ENCODE assay signal across 7 cellular contexts in the genomic region with DNA sequence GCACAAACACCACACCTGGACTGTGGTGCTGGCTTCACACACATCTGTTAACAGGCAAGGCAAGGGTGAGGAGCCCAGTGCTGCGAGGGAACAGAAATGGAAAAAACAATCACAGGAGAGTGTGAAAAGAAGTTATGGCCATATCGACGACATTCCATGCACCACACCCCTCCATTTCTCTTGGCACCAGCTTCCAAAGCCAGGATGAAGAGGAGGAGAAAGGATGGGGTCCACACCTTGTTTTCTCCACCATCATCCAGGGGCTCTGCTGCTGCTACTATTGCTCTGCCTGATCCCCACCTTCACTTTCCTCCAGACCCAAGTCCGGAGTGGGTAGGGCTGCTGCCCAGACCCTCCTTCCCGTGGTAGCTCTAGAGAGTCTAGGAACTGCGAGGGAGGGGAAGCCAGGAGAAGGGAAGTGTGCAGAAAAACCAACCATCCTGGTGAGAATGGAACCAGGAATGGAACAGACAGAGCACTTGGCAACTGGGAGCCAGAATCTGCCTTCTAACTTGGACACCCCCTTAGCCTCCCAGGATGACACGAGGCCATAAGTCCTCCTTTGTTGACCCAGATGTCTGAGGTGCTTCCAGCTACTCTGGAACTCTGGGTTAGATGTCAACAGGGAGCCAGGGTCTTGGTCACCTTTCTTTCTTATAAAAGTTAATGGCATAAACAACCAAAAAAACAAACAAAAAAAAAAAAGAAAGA. TPM values are rescaled to one million over a fixed set of nuclear protein-coding genes. Genes with fewer than 3 reads are reported as not detected.
A peak's percentile ranks its signal among the peaks of the same experiment; 100 is the strongest.
DNase-seq lines count a peak whose midpoint lies in the region; ATAC-seq and TF ChIP-seq lines count a peak whose summit lies in the region.
"Had no signal": no experiment of that assay in that cellular context is flagged by ENCODE, and none has a peak within 500 bp of the region (broad histone marks: within the 10 kb centered on the region; RNA-seq: fewer than 3 reads in every experiment).

No MANE protein-coding gene starts in this region.

- no peak for ATAC-seq in activated naive CD8-positive, alpha-beta T cell treated with anti-CD3 and anti-CD28 coated beads, Interleukin-2, amount 10 ng/mL, durations not matched to agents 7 days and 5 days (ENCODE audit: low read depth)
- ATAC-seq in HG03025 (IDR thresholded peaks at IDR 0.05; ENCODE audit: low FRiP score, unreplicated experiment) (no peak), HG02973 (IDR thresholded peaks at IDR 0.05; ENCODE audit: unreplicated experiment) (no peak)

- H3K27me3 Mint-ChIP-seq in IgD-negative memory B cell, result peaks cover 3% of the 10 kb centered on the region
- peaks cover 23% of the 10 kb centered on the region for H3K27me3 Mint-ChIP-seq in activated naive CD8-positive, alpha-beta T cell treated with anti-CD3 and anti-CD28 coated beads, Interleukin-2, amount 10 ng/mL, durations not matched to agents 7 days and 5 days
- no peaks in the 10 kb centered on the region for H3K27me3 Mint-ChIP-seq in neural crest cell (ENCODE audit: low read depth)

- H3K27ac Mint-ChIP-seq in IgD-negative memory B cell (peak overlapping the region in 2 of 3 donors; percentile 87 to 94), neural crest cell (ENCODE audit: unreplicated experiment) (no peak overlapping the region)
- H3K27ac Mint-ChIP-seq in activated naive CD8-positive, alpha-beta T cell treated with anti-CD3 and anti-CD28 coated beads, Interleukin-2, amount 10 ng/mL, durations not matched to agents 7 days and 5 days, result peak overlapping the region; percentile 99

- TF ChIP-seq CTCF in neural crest cell (conservative IDR thresholded peaks at IDR 0.05), result no peak

- H3K4me3 Mint-ChIP-seq in IgD-negative memory B cell, result peak overlapping the region; percentile 78 to 98 (median 93)
- peak overlapping the region; percentile 95 for H3K4me3 Mint-ChIP-seq in activated naive CD8-positive, alpha-beta T cell treated with anti-CD3 and anti-CD28 coated beads, Interleukin-2, amount 10 ng/mL, durations not matched to agents 7 days and 5 days
- H3K4me3 Mint-ChIP-seq in neural crest cell, result peak overlapping the region; percentile 96

- no peak for DNase-seq in activated naive CD8-positive, alpha-beta T cell treated with anti-CD3 and anti-CD28 coated beads, Interleukin-2, amount 10 ng/mL, durations not matched to agents 7 days and 5 days
- no peak for DNase-seq in neural crest cell (ENCODE audit: low read depth, low spot score)
- DNase-seq: foreskin melanocyte had no signal

- no peaks in the 10 kb centered on the region for H3K36me3 Mint-ChIP-seq in IgD-negative memory B cell
- peaks cover 6% of the 10 kb centered on the region for H3K36me3 Mint-ChIP-seq in activated naive CD8-positive, alpha-beta T cell treated with anti-CD3 and anti-CD28 coated beads, Interleukin-2, amount 10 ng/mL, durations not matched to agents 7 days and 5 days
- H3K36me3 Mint-ChIP-seq in neural crest cell (ENCODE audit: low read depth), result peaks cover 16% of the 10 kb centered on the region

- H3K4me1 Mint-ChIP-seq in IgD-negative memory B cell (peaks cover 11 to 13% (median 11%) of the 10 kb centered on the region in 3 donors), neural crest cell (peaks cover 37% of the 10 kb centered on the region)
- peaks cover 19% of the 10 kb centered on the region for H3K4me1 Mint-ChIP-seq in activated naive CD8-positive, alpha-beta T cell treated with anti-CD3 and anti-CD28 coated beads, Interleukin-2, amount 10 ng/mL, durations not matched to agents 7 days and 5 days

- H3K9me3 Mint-ChIP-seq in IgD-negative memory B cell (no peaks in the 10 kb centered on the region), neural crest cell (no peaks in the 10 kb centered on the region)
- no peaks in the 10 kb centered on the region for H3K9me3 Mint-ChIP-seq in activated naive CD8-positive, alpha-beta T cell treated with anti-CD3 and anti-CD28 coated beads, Interleukin-2, amount 10 ng/mL, durations not matched to agents 7 days and 5 days

- POLR2A ChIA-PET in activated naive CD8-positive, alpha-beta T cell treated with anti-CD3 and anti-CD28 coated beads, Interleukin-2, amount 10 ng/mL, durations not matched to agents 7 days and 5 days (lab: Charles Lee), result interaction anchor here (0.6 to 3.3 kb wide), 7 partner anchors 8 to 137 kb away, joined by 3 to 50 read pairs (median 9); a partner anchor contains a TSS

RNA-seq across cellular contexts. Expression of a gene that starts 1.2 kb away (rescaled TPM):
- 2.7 TPM for polyA plus RNA-seq in IgD-negative memory B cell
- total RNA-seq in activated naive CD8-positive, alpha-beta T cell treated with anti-CD3 and anti-CD28 coated beads, Interleukin-2, amount 10 ng/mL, durations not matched to agents 7 days and 5 days, result 10 to 100 TPM; 12.0 to 12.1 TPM
- total RNA-seq in neural crest cell, result 11.7 and 12.5 TPM in 2 replicates

RNA-seq across cellular contexts. Expression of a gene that starts 4.8 kb away (rescaled TPM):
- polyA plus RNA-seq in IgD-negative memory B cell, result 6.7 TPM
- total RNA-seq in activated naive CD8-positive, alpha-beta T cell treated with anti-CD3 and anti-CD28 coated beads, Interleukin-2, amount 10 ng/mL, durations not matched to agents 7 days and 5 days, result 1 to 10 TPM; 7.3 to 8.2 TPM
- 83.5 and 87.4 TPM in 2 replicates for total RNA-seq in neural crest cell

RNA-seq across cellular contexts. Expression of a gene that starts 6.9 kb away (rescaled TPM):
- 6,180 TPM for polyA plus RNA-seq in IgD-negative memory B cell
- 1,000 to 10,000 TPM; 2,286 to 2,290 TPM for total RNA-seq in activated naive CD8-positive, alpha-beta T cell treated with anti-CD3 and anti-CD28 coated beads, Interleukin-2, amount 10 ng/mL, durations not matched to agents 7 days and 5 days
- total RNA-seq in neural crest cell, result 1,750 and 1,862 TPM in 2 replicates

RNA-seq across cellular contexts. Expression of a gene that starts 13.2 kb away (rescaled TPM):
- 0.49 TPM for polyA plus RNA-seq in IgD-negative memory B cell
- 1 to 10 TPM; 1.6 to 2.2 TPM for total RNA-seq in activated naive CD8-positive, alpha-beta T cell treated with anti-CD3 and anti-CD28 coated beads, Interleukin-2, amount 10 ng/mL, durations not matched to agents 7 days and 5 days
- total RNA-seq in neural crest cell, result 6.1 and 6.3 TPM in 2 replicates
- polyA plus RNA-seq: neural cell had no signal

RNA-seq across cellular contexts. Expression of a gene that starts 15.7 kb away (rescaled TPM):
- 18.6 TPM for polyA plus RNA-seq in IgD-negative memory B cell
- total RNA-seq in activated naive CD8-positive, alpha-beta T cell treated with anti-CD3 and anti-CD28 coated beads, Interleukin-2, amount 10 ng/mL, durations not matched to agents 7 days and 5 days, result 1 to 10 TPM; 7.1 to 8.9 TPM
- 6.2 and 6.3 TPM in 2 replicates for total RNA-seq in neural crest cell
